ENCODE assay signal across 1 cellular context in the genomic region with DNA sequence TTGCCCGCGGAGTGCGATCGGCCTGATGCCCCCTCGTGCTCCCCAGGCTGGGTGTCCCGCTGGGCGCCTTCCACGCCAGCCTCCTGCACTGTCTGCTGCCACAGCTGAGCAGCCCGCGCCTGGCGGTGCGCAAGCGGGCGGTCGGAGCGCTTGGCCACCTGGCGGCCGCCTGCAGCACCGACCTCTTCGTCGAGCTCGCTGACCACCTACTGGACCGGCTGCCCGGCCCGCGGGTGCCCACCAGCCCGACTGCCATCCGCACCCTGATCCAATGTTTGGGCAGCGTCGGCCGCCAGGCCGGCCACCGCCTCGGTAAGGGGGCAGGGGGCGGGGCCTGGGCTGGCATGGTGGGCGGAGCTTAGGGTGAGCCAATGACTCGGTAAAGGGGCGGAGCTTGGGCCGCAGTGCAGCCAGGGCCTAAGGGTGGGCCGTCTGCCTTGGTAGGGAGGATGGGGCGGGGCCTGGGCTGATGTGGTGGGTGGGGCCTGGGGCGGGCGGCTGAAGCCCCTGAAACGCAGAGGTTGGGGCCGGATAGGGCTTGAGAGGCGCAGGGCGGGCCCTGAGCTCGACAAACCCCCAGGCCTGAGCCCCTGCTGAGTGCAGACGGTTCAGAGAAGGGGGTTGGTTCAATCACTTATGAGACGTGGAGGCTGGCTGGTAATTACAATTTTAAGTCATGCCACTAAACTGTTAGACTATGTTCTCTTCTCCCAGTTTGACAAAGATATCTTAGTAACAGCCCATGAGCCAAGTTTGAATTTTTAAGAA.
TF ChIP-seq lines count a peak whose summit lies in the region.

No MANE protein-coding gene starts in this region.

TF ChIP-seq in HepG2, 621 proteins besides CTCF, POLR2A, EP300 and RAD21 (continued from another document and continues in another):
- TF ChIP-seq, protein P1, sequence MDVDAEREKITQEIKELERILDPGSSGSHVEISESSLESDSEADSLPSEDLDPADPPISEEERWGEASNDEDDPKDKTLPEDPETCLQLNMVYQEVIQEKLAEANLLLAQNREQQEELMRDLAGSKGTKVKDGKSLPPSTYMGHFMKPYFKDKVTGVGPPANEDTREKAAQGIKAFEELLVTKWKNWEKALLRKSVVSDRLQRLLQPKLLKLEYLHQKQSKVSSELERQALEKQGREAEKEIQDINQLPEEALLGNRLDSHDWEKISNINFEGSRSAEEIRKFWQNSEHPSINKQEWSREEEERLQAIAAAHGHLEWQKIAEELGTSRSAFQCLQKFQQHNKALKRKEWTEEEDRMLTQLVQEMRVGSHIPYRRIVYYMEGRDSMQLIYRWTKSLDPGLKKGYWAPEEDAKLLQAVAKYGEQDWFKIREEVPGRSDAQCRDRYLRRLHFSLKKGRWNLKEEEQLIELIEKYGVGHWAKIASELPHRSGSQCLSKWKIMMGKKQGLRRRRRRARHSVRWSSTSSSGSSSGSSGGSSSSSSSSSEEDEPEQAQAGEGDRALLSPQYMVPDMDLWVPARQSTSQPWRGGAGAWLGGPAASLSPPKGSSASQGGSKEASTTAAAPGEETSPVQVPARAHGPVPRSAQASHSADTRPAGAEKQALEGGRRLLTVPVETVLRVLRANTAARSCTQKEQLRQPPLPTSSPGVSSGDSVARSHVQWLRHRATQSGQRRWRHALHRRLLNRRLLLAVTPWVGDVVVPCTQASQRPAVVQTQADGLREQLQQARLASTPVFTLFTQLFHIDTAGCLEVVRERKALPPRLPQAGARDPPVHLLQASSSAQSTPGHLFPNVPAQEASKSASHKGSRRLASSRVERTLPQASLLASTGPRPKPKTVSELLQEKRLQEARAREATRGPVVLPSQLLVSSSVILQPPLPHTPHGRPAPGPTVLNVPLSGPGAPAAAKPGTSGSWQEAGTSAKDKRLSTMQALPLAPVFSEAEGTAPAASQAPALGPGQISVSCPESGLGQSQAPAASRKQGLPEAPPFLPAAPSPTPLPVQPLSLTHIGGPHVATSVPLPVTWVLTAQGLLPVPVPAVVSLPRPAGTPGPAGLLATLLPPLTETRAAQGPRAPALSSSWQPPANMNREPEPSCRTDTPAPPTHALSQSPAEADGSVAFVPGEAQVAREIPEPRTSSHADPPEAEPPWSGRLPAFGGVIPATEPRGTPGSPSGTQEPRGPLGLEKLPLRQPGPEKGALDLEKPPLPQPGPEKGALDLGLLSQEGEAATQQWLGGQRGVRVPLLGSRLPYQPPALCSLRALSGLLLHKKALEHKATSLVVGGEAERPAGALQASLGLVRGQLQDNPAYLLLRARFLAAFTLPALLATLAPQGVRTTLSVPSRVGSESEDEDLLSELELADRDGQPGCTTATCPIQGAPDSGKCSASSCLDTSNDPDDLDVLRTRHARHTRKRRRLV (CRISPR knock-in tag; IDR thresholded peaks at IDR 0.05), result no peak
- no peak for TF ChIP-seq PRPF4 (IDR thresholded peaks at IDR 0.05; ENCODE audit: low read depth, low read length, poor library complexity, severe bottlenecking)
- TF ChIP-seq, protein P2, sequence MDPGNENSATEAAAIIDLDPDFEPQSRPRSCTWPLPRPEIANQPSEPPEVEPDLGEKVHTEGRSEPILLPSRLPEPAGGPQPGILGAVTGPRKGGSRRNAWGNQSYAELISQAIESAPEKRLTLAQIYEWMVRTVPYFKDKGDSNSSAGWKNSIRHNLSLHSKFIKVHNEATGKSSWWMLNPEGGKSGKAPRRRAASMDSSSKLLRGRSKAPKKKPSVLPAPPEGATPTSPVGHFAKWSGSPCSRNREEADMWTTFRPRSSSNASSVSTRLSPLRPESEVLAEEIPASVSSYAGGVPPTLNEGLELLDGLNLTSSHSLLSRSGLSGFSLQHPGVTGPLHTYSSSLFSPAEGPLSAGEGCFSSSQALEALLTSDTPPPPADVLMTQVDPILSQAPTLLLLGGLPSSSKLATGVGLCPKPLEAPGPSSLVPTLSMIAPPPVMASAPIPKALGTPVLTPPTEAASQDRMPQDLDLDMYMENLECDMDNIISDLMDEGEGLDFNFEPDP (CRISPR knock-in tag; conservative IDR thresholded peaks at IDR 0.05), result 0 out of 2 replicates have a peak, but pooled peaks have one; percentile 89
- TF ChIP-seq GFI1 (CRISPR knock-in tag; IDR thresholded peaks at IDR 0.05; ENCODE audit: borderline replicate concordance), result no peak
- TF ChIP-seq PAXIP1 (CRISPR knock-in tag; conservative IDR thresholded peaks at IDR 0.05), result no peak
- TF ChIP-seq, protein P3, sequence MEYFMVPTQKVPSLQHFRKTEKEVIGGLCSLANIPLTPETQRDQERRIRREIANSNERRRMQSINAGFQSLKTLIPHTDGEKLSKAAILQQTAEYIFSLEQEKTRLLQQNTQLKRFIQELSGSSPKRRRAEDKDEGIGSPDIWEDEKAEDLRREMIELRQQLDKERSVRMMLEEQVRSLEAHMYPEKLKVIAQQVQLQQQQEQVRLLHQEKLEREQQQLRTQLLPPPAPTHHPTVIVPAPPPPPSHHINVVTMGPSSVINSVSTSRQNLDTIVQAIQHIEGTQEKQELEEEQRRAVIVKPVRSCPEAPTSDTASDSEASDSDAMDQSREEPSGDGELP (IDR thresholded peaks at IDR 0.05; ENCODE audit: borderline replicate concordance, low read depth), result peak; percentile 65; the same call in 1 of the 2 replicates
- TF ChIP-seq ZNF264 (CRISPR knock-in tag; IDR thresholded peaks at IDR 0.05), result no peak
- no peak for TF ChIP-seq ZNF34 (CRISPR knock-in tag; IDR thresholded peaks at IDR 0.05; ENCODE audit: borderline replicate concordance)
- TF ChIP-seq, protein P4, sequence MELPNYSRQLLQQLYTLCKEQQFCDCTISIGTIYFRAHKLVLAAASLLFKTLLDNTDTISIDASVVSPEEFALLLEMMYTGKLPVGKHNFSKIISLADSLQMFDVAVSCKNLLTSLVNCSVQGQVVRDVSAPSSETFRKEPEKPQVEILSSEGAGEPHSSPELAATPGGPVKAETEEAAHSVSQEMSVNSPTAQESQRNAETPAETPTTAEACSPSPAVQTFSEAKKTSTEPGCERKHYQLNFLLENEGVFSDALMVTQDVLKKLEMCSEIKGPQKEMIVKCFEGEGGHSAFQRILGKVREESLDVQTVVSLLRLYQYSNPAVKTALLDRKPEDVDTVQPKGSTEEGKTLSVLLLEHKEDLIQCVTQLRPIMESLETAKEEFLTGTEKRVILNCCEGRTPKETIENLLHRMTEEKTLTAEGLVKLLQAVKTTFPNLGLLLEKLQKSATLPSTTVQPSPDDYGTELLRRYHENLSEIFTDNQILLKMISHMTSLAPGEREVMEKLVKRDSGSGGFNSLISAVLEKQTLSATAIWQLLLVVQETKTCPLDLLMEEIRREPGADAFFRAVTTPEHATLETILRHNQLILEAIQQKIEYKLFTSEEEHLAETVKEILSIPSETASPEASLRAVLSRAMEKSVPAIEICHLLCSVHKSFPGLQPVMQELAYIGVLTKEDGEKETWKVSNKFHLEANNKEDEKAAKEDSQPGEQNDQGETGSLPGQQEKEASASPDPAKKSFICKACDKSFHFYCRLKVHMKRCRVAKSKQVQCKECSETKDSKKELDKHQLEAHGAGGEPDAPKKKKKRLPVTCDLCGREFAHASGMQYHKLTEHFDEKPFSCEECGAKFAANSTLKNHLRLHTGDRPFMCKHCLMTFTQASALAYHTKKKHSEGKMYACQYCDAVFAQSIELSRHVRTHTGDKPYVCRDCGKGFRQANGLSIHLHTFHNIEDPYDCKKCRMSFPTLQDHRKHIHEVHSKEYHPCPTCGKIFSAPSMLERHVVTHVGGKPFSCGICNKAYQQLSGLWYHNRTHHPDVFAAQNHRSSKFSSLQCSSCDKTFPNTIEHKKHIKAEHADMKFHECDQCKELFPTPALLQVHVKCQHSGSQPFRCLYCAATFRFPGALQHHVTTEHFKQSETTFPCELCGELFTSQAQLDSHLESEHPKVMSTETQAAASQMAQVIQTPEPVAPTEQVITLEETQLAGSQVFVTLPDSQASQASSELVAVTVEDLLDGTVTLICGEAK (IDR thresholded peaks at IDR 0.05), result no peak
- TF ChIP-seq, protein P4 (CRISPR knock-in tag; IDR thresholded peaks at IDR 0.05), result no peak
- TF ChIP-seq MIER3 (CRISPR knock-in tag; IDR thresholded peaks at IDR 0.05; ENCODE audit: borderline replicate concordance), result no peak
- no peak for TF ChIP-seq SOX5 (CRISPR knock-in tag; IDR thresholded peaks at IDR 0.05; ENCODE audit: borderline replicate concordance)
- TF ChIP-seq MNT (IDR thresholded peaks at IDR 0.05), result no peak
- TF ChIP-seq GABPB1 (CRISPR knock-in tag; IDR thresholded peaks at IDR 0.05), result peak; percentile 70
- peak; percentile 82; the same call in 1 of the 2 replicates for TF ChIP-seq BORCS8-MEF2B (CRISPR knock-in tag; IDR thresholded peaks at IDR 0.05)
- TF ChIP-seq WIZ (CRISPR knock-in tag; IDR thresholded peaks at IDR 0.05), result peak; percentile 39; the same call in 1 of the 2 replicates
- TF ChIP-seq CHD4 (IDR thresholded peaks at IDR 0.05; ENCODE audit: borderline replicate concordance, low read length), result no peak
- TF ChIP-seq HOMEZ (CRISPR knock-in tag; IDR thresholded peaks at IDR 0.05; ENCODE audit: low read depth), result peak; percentile 32; the same call in 1 of the 2 replicates
- no peak for TF ChIP-seq NFYC (CRISPR knock-in tag; IDR thresholded peaks at IDR 0.05)
- peak; percentile 90 for TF ChIP-seq ZNF619 (CRISPR knock-in tag; IDR thresholded peaks at IDR 0.05)
- TF ChIP-seq PBX2 (CRISPR knock-in tag; IDR thresholded peaks at IDR 0.05), result no peak
- TF ChIP-seq ZNF263 (CRISPR knock-in tag; IDR thresholded peaks at IDR 0.05), result no peak
- TF ChIP-seq KLF13 (CRISPR knock-in tag; IDR thresholded peaks at IDR 0.05), result peak; percentile 56; the same call in 1 of the 2 replicates
